In the genomic region with DNA sequence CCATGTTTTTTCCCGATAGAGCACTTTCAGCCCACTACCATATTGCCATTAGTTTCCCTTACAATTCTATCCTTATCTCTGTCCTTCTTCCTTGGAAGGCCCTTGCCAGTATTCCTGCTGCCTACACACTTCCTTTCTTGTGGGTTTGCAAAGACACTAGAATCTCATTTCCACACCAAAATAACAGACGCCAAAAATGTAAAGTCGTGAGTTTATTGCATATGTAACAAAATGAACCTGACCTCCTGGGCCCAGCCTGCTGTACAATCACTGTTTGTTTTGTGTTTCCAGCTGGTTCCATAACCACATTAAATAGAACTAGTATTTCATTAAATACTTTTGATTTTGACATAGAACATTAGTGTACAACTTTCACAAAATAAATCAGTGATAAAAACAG, we compare ENCODE assay signal across 23 cellular contexts.
DNase-seq lines count a peak whose midpoint lies in the region; ATAC-seq, FAIRE-seq and TF ChIP-seq lines count a peak whose summit lies in the region.
"Had no signal": no experiment of that assay in that cellular context is flagged by ENCODE, and none has a peak within 500 bp of the region (broad histone marks: within the 10 kb centered on the region; RNA-seq: fewer than 3 reads in every experiment).

No MANE protein-coding gene starts in this region.

- DNase-seq in CD4-positive, alpha-beta T cell = no peak
- no peak for DNase-seq in H9
- peak; percentile 82 for DNase-seq in choroid plexus epithelial cell (ENCODE audit: low read depth)
- DNase-seq in small intestine = no peak
- DNase-seq: AML-193; Caco-2; effector CD4-positive, alpha-beta T cell; esophagus squamous epithelium; HCEC 1CT; left colon; mesenchymal stem cell; NCI-H1417 treated with DMSO at 0.1 percent for 48 hours; NCI-H2107; NCI-H510A treated with DMSO at 0.1 percent for 48 hours; psoas muscle; stimulated activated CD4-positive, alpha-beta T cell treated with anti-CD3 and anti-CD28 coated beads, Interleukin-2, amount 100 ng/mL, for 48 hours; stimulated activated naive CD8-positive, alpha-beta T cell treated with anti-CD3 and anti-CD28 coated beads, Interleukin-15, amount 100 ng/mL, for 72 hours; upper lobe of left lung had no signal

- H3K4me2 ChIP-seq in H9 (ENCODE audit: insufficient read depth, insufficient read length, low read length) = no peak overlapping the region

- intact Hi-C loops in CD4-positive, alpha-beta T cell (cut with DNase I, micrococcal nuclease) = no loop called here

- no peak for TF ChIP-seq CTCF in CD4-positive, alpha-beta T cell (IDR thresholded peaks at IDR 0.05)
- no peak for TF ChIP-seq CTCF in H9 (conservative IDR thresholded peaks at IDR 0.05)
- no peak for TF ChIP-seq CTCF in choroid plexus epithelial cell (conservative IDR thresholded peaks at IDR 0.05; ENCODE audit: low read depth, low read length)
- TF ChIP-seq CTCF in nephron (IDR thresholded peaks at IDR 0.05; ENCODE audit: unreplicated experiment in 3 of 3) = no peak

- no peak overlapping the region for H4K5ac ChIP-seq in H9 (ENCODE audit: insufficient read length, low read depth, low read length)

- no peak overlapping the region for H3K4ac ChIP-seq in H9 (ENCODE audit: low read depth, low read length)

- H3K36me3 Mint-ChIP-seq in CD4-positive, alpha-beta T cell (ENCODE audit: low read depth) = peaks cover 74% of the 10 kb centered on the region
- H3K36me3 Mint-ChIP-seq in H9 (ENCODE audit: insufficient read depth in 1 of 3, low read depth in 3 of 3) (peaks cover 22 to 51% (median 45%) of the 10 kb centered on the region in 3 experiments; a peak in 6 of 7 replicates), nephron (ENCODE audit: low read depth) (peaks cover 79% of the 10 kb centered on the region)

- H3T11ph ChIP-seq in H9 (ENCODE audit: low read length) = no peak overlapping the region

- no peaks in the 10 kb centered on the region for H3K23me2 ChIP-seq in H9 (ENCODE audit: insufficient read length, low read depth, low read length, poor library complexity, severe bottlenecking)

- no peak overlapping the region for H2BK5ac ChIP-seq in H9 (ENCODE audit: insufficient read length, low read length)

- H3K56ac ChIP-seq in H9 (ENCODE audit: insufficient read length, low read depth, low read length) = no peak overlapping the region

- peaks cover 18 to 23% of the 10 kb centered on the region in 2 donors for H3K36me3 ChIP-seq in small intestine (ENCODE audit: control insufficient read depth in 2 of 2, insufficient read depth in 2 of 2, low read length in 2 of 2)

- POLR2A ChIA-PET in CD4-positive, alpha-beta T cell (lab: Charles Lee) = no interaction called here

- no peaks in the 10 kb centered on the region for H4K20me1 ChIP-seq in H9 (ENCODE audit: control insufficient read depth, insufficient read depth, insufficient read length)

- no peak overlapping the region for H2AFZ ChIP-seq in H9 (ENCODE audit: low read length)

- no peak overlapping the region for H3K9ac ChIP-seq in H9 (ENCODE audit: extremely low read depth, insufficient read length, low read length)

- no CpG with 5 or more reads among the region's 3 CpGs for WGBS in H9 (ENCODE audit: extremely low coverage, insufficient read length, low lambda C conversion rate)
- 64 to 80% (median 71%) methylated on average over 3 of the region's 3 CpGs for WGBS in small intestine, 3 donors

- FAIRE-seq in small intestine (lab: Jason Lieb, UNC) = no peak

- H3K18ac ChIP-seq in H9 (ENCODE audit: insufficient read length, low read depth, low read length) = no peak overlapping the region

- H3K4me1 ChIP-seq in H9 (ENCODE audit: insufficient read depth, low read length) (no peaks in the 10 kb centered on the region), small intestine (ENCODE audit: control insufficient read depth in 2 of 2, insufficient read depth in 1 of 2, low read depth in 1 of 2, low read length in 1 of 2) (no peaks in the 10 kb centered on the region)
- H3K4me1 ChIP-seq: psoas muscle had no signal

- H2BK15ac ChIP-seq in H9 (ENCODE audit: low read depth, low read length) = no peak overlapping the region

- no peaks in the 10 kb centered on the region for H3K27me3 ChIP-seq in CD4-positive, alpha-beta T cell (ENCODE audit: control insufficient read depth, insufficient read depth, low read length)
- no peaks in the 10 kb centered on the region for H3K27me3 ChIP-seq in H9 (ENCODE audit: insufficient read depth, low read length)
- no peaks in the 10 kb centered on the region for H3K27me3 ChIP-seq in small intestine (ENCODE audit: control insufficient read depth in 2 of 2, insufficient read depth in 2 of 2, low read length in 2 of 2)
- H3K27me3 ChIP-seq: esophagus squamous epithelium, upper lobe of left lung had no signal

- no peak overlapping the region for H2BK12ac ChIP-seq in H9 (ENCODE audit: insufficient read length, low read depth, low read length)

- no peaks in the 10 kb centered on the region; the same call in 1 of the 2 replicates for H3K79me2 ChIP-seq in H9 (ENCODE audit: insufficient read depth, low read length)

- no peak overlapping the region for H3K4me3 Mint-ChIP-seq in CD4-positive, alpha-beta T cell
- no peak overlapping the region for H3K4me3 Mint-ChIP-seq in H9
- no peak overlapping the region for H3K4me3 Mint-ChIP-seq in nephron
- H3K4me3 Mint-ChIP-seq: stimulated activated naive CD8-positive, alpha-beta T cell treated with anti-CD3 and anti-CD28 coated beads, Interleukin-15, amount 100 ng/mL, for 72 hours; WTC11 had no signal

- H4K91ac ChIP-seq in H9 (ENCODE audit: insufficient read length, low read depth, low read length) = no peak overlapping the region

- H3K27ac Mint-ChIP-seq in CD4-positive, alpha-beta T cell = peak overlapping the region; percentile 18
- H3K27ac Mint-ChIP-seq in H9 (peak overlapping the region in 2 of 3 experiments; percentile 36 to 38; a peak in 3 of 7 replicates), nephron (peak overlapping the region; percentile 28 to 67 (median 59))

- no peak overlapping the region for H2AK5ac ChIP-seq in H9 (ENCODE audit: insufficient read length, low read length)

- no peaks in the 10 kb centered on the region for H3K79me1 ChIP-seq in H9 (ENCODE audit: insufficient read depth, low read depth, low read length, poor library complexity, severe bottlenecking)

- no peak overlapping the region for H4K8ac ChIP-seq in H9 (replicated peaks; ENCODE audit: insufficient read length, low read depth, low read length)

- H3K14ac ChIP-seq in H9 (ENCODE audit: insufficient read depth, low read length) = no peak overlapping the region

- no peaks in the 10 kb centered on the region for H3K9me3 Mint-ChIP-seq in CD4-positive, alpha-beta T cell
- H3K9me3 Mint-ChIP-seq in H9 (no peaks in the 10 kb centered on the region), nephron (no peaks in the 10 kb centered on the region)
- H3K9me3 Mint-ChIP-seq: stimulated activated naive CD8-positive, alpha-beta T cell treated with anti-CD3 and anti-CD28 coated beads, Interleukin-15, amount 100 ng/mL, for 72 hours; WTC11 had no signal

- H3K4me3 ChIP-seq in choroid plexus epithelial cell (ENCODE audit: low read depth, low read length) = no peak overlapping the region
- no peak overlapping the region for H3K4me3 ChIP-seq in small intestine (ENCODE audit: low read depth in 1 of 2, low read length in 2 of 2)
- H3K4me3 ChIP-seq: esophagus squamous epithelium, psoas muscle, upper lobe of left lung had no signal

- H3K9me3 ChIP-seq in CD4-positive, alpha-beta T cell (ENCODE audit: control insufficient read depth, low read length) = no peaks in the 10 kb centered on the region
- H3K9me3 ChIP-seq in H9 (ENCODE audit: control insufficient read depth, low read depth, low read length) (no peaks in the 10 kb centered on the region), small intestine (ENCODE audit: control insufficient read depth, low read depth) (no peaks in the 10 kb centered on the region)
- H3K9me3 ChIP-seq: Caco-2, esophagus squamous epithelium, psoas muscle, upper lobe of left lung had no signal

- no peaks in the 10 kb centered on the region for H3K27me3 Mint-ChIP-seq in CD4-positive, alpha-beta T cell
- peaks cover 2% of the 10 kb centered on the region; the same call in 1 of the 2 replicates for H3K27me3 Mint-ChIP-seq in H9 (ENCODE audit: low read depth)
- H3K27me3 Mint-ChIP-seq in nephron (ENCODE audit: low read depth) = no peaks in the 10 kb centered on the region
- H3K27me3 Mint-ChIP-seq: stimulated activated naive CD8-positive, alpha-beta T cell treated with anti-CD3 and anti-CD28 coated beads, Interleukin-15, amount 100 ng/mL, for 72 hours had no signal

- no peak overlapping the region for H2BK20ac ChIP-seq in H9 (ENCODE audit: low read depth, low read length, poor library complexity, severe bottlenecking)

- no peak for ATAC-seq in CD4-positive, alpha-beta T cell (ENCODE audit: poor library complexity)
- no peak for ATAC-seq in GM21825 (IDR thresholded peaks at IDR 0.05; ENCODE audit: unreplicated experiment)
- ATAC-seq in HG02642 (IDR thresholded peaks at IDR 0.05; ENCODE audit: poor library complexity, unreplicated experiment) = no peak
- ATAC-seq: left colon; SK-N-SH treated with all-trans-retinoic acid at 6 μM for 48 hours; stimulated activated naive CD8-positive, alpha-beta T cell treated with anti-CD3 and anti-CD28 coated beads, Interleukin-15, amount 100 ng/mL, for 72 hours had no signal

- H3K27ac ChIP-seq in CD4-positive, alpha-beta T cell (ENCODE audit: low read depth, low read length) = no peak overlapping the region
- H3K27ac ChIP-seq in H9 (ENCODE audit: insufficient read length, low read depth, low read length) = no peak overlapping the region
- no peak overlapping the region for H3K27ac ChIP-seq in small intestine (ENCODE audit: low read depth in 1 of 2, low read length in 1 of 2)
- H3K27ac ChIP-seq: esophagus squamous epithelium, psoas muscle, upper lobe of left lung had no signal

- CTCF ChIA-PET in CD4-positive, alpha-beta T cell (lab: Charles Lee) = no interaction called here

- no peak overlapping the region for H2BK120ac ChIP-seq in H9 (ENCODE audit: low read depth, low read length, poor library complexity, severe bottlenecking)

- H3K23ac ChIP-seq in H9 (ENCODE audit: insufficient read length, low read depth, low read length) = no peak overlapping the region

- H3K4me1 Mint-ChIP-seq in CD4-positive, alpha-beta T cell (ENCODE audit: low read depth) = peaks cover 6% of the 10 kb centered on the region
- H3K4me1 Mint-ChIP-seq in H9 (peaks cover 6 to 7% of the 10 kb centered on the region in 2 experiments; a peak in 3 of 4 replicates), nephron (peaks cover 48% of the 10 kb centered on the region)
- H3K4me1 Mint-ChIP-seq: WTC11 had no signal
